Comparison of ENCODE assay signal across 9 cellular contexts in genomic region chr2:188974184-188974583, GRCh38. TPM values are rescaled to one million over a fixed set of nuclear protein-coding genes. Genes with fewer than 3 reads are reported as not detected.
DNase-seq lines count a peak whose midpoint lies in the region; ATAC-seq and TF ChIP-seq lines count a peak whose summit lies in the region.
"Had no signal": no experiment of that assay in that cellular context is flagged by ENCODE, and none has a peak within 500 bp of the region (broad histone marks: within the 10 kb centered on the region; RNA-seq: fewer than 3 reads in every experiment).

COL3A1 (plus strand) TSS chr2:188974373; CDS start chr2:188974490, 117 bp downstream.

- peaks cover 0 to 4% of the 10 kb centered on the region in 2 donors for H3K4me1 ChIP-seq in ascending aorta
- H3K4me1 ChIP-seq in rectal smooth muscle tissue (ENCODE audit: control insufficient read depth, insufficient read depth, low read length), result peaks cover 27% of the 10 kb centered on the region

- H3K9me3 ChIP-seq in ascending aorta, result no peaks in the 10 kb centered on the region

- intact Hi-C loops in ascending aorta (cut with DNase I), result loop anchor here (2.0 to 10.0 kb wide), 3 partner anchors 35 to 159 kb away; no protein-coding TSS in a partner anchor
- intact Hi-C loops in left cardiac atrium (cut with DNase I), result loop anchor here in 1 of 2 donors (5.0 to 10.0 kb wide), 2 partner anchors 189 to 447 kb away; no protein-coding TSS in a partner anchor

- H3K36me3 ChIP-seq in BJ (ENCODE audit: control insufficient read depth, insufficient read depth, low read length) (no peaks in the 10 kb centered on the region), ascending aorta (no peaks in the 10 kb centered on the region), rectal smooth muscle tissue (ENCODE audit: control insufficient read depth, insufficient read depth, low read length) (no peaks in the 10 kb centered on the region)

- H3K4me3 ChIP-seq in BJ (ENCODE audit: low read depth, low read length), result peak within 1 kb of the TSS; percentile 67
- peak within 1 kb of the TSS; percentile 53 to 73 for H3K4me3 ChIP-seq in ascending aorta
- H3K4me3 ChIP-seq in rectal smooth muscle tissue (ENCODE audit: low read length), result peak within 1 kb of the TSS; percentile 71

- CTCF ChIA-PET in BJ (lab: Yijun Ruan, JAX), result interaction anchor here (1.1 kb wide), 1 partner anchor 10 kb away, joined by 3 read pairs; no protein-coding TSS in a partner anchor

- no peak for TF ChIP-seq CTCF in BJ (IDR thresholded peaks at IDR 0.05; ENCODE audit: insufficient read depth, low read depth, low read length)
- no peak for TF ChIP-seq CTCF in ascending aorta (IDR thresholded peaks at IDR 0.05)

- ATAC-seq in left cardiac atrium, result peak; percentile 23 to 32
- no peak for ATAC-seq in HG03025 (IDR thresholded peaks at IDR 0.05; ENCODE audit: low FRiP score, unreplicated experiment)

- H3K27ac ChIP-seq in ascending aorta (peak within 1 kb of the TSS; percentile 83 to 85), rectal smooth muscle tissue (ENCODE audit: low read depth, low read length) (peak within 1 kb of the TSS; percentile 95), caudate nucleus (ENCODE audit: low read depth, low read length) (no peak within 1 kb of the TSS)

- POLR2A ChIA-PET in BJ (lab: Charles Lee), result interaction anchor here (0.5 to 0.7 kb wide), 2 partner anchors 163 to 425 kb away, joined by 3 to 10 read pairs; no protein-coding TSS in a partner anchor

- no peaks in the 10 kb centered on the region for H3K27me3 ChIP-seq in BJ (ENCODE audit: control insufficient read depth, insufficient read depth, low read length)
- H3K27me3 ChIP-seq in ascending aorta, result no peaks in the 10 kb centered on the region
- no peaks in the 10 kb centered on the region for H3K27me3 ChIP-seq in rectal smooth muscle tissue (ENCODE audit: control insufficient read depth, insufficient read depth, low read length)

- DNase-seq in BJ (ENCODE audit: low read depth) (no peak), ascending aorta (ENCODE audit: low spot score in 2 of 2) (no peak), left cardiac atrium (peak; percentile 49), caudate nucleus (lab: John Stamatoyannopoulos, UW) (no peak), NCI-H1436 (lab: John Stamatoyannopoulos, UW) (no peak)
- DNase-seq in stimulated activated CD4-positive, alpha-beta T cell treated with anti-CD3 and anti-CD28 coated beads, Interleukin-12 subunit alpha, Interleukin-12 subunit beta, amount 100 ng/mL, for 4 hours, result no peak
- DNase-seq: activated T-cell treated with anti-CD3 and anti-CD28 coated beads, Interleukin-2, amount 50 U/mL, for 1 hour had no signal

- no peak within 1 kb of the TSS for H3K9ac ChIP-seq in rectal smooth muscle tissue (ENCODE audit: low read length)

RNA-seq across cellular contexts. Expression of gene COL3A1, which starts in this region (rescaled TPM):
- 1,215 and 1,450 TPM in 2 replicates for polyA plus RNA-seq in BJ (2011; rRNA removed)
- 828 and 1,001 TPM in 2 replicates for polyA minus RNA-seq in BJ (2011; rRNA and poly(A)+ RNA removed)
- total RNA-seq in ascending aorta, result 411 TPM
- 100 to 1,000 TPM; 202 to 305 TPM for total RNA-seq in left cardiac atrium
